In the genomic region with DNA sequence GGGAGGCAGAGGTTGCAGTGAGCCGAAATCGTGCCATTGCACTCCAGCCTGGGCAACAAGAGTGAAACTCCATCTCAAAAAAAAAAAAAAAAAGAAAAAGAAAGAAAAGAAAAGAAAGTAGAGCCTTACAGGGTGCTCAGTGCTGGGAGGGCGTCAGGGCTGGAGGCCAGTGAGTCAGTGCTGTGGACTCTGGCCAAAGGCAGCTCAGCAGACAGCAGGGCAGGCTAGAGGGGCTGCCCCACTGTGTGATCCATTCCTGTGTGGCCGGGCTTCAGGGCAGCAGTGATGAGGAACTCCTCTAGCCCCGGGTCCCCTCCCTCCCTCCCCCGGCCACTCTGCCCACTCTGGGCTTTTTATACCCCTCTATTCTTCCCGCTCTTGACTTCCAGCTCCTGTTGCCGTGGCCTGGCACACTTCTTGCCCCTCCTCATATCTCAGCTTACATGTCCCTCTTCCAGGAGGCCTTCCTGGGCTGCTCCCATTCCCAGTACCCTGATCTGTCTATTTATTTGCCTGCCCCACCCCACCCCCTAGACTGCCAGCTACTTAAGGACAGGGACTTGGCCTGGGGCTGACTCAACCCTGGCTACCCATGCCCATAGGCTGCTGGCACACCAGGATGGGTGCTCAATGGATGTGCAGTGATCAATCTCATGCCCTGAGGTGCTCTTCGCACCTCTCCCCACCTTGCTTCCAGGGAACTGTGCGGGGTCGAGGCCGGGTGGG, we compare ENCODE assay signal across 9 cellular contexts. TPM values are rescaled to one million over a fixed set of nuclear protein-coding genes. Genes with fewer than 3 reads are reported as not detected.
DNase-seq lines count a peak whose midpoint lies in the region; ATAC-seq and TF ChIP-seq lines count a peak whose summit lies in the region.
"Had no signal": no experiment of that assay in that cellular context is flagged by ENCODE, and none has a peak within 500 bp of the region (broad histone marks: within the 10 kb centered on the region; RNA-seq: fewer than 3 reads in every experiment).

No MANE protein-coding gene starts in this region.

- DNase-seq in ACHN (peak; percentile 65), M059J (ENCODE audit: low read depth) (peak; percentile 93), cerebellum (ENCODE audit: low spot score) (peak; percentile 69), memory B cell (ENCODE audit: low spot score in 2 of 2) (no peak)
- no peak for DNase-seq in stimulated activated CD4-positive, alpha-beta T cell treated with anti-CD3 and anti-CD28 coated beads, Interleukin-12 subunit alpha, Interleukin-12 subunit beta, amount 100 ng/mL, for 4 hours
- no peak for DNase-seq in central memory CD4-positive, alpha-beta T cell
- DNase-seq: erythroblast had no signal

- H3K27ac ChIP-seq in gastroesophageal sphincter: no peak overlapping the region

- in situ Hi-C loops in ACHN (cut with HindIII; ENCODE audit: low pct_ligation_motif_present, low pct_unique_long_range_greater_than_20kb, low sequenced_read_pairs): no loop called here

- no peaks in the 10 kb centered on the region for H3K9me3 ChIP-seq in gastroesophageal sphincter

- H3K4me1 ChIP-seq in gastroesophageal sphincter: peaks cover 0 to 9% (median 0%) of the 10 kb centered on the region in 3 donors

- H3K4me1 Mint-ChIP-seq in memory B cell: peaks cover 29% of the 10 kb centered on the region

- H3K4me3 Mint-ChIP-seq in memory B cell: peak overlapping the region; percentile 32

- H3K27me3 ChIP-seq in gastroesophageal sphincter: no peaks in the 10 kb centered on the region

- TF ChIP-seq EP300 in gastroesophageal sphincter (IDR thresholded peaks at IDR 0.05): no peak

- peaks cover 2% of the 10 kb centered on the region for H3K36me3 Mint-ChIP-seq in memory B cell

- no peak overlapping the region for H3K27ac Mint-ChIP-seq in memory B cell

- H3K27me3 Mint-ChIP-seq in memory B cell: peaks cover 28% of the 10 kb centered on the region

- ATAC-seq in memory B cell (ENCODE audit: low read depth) (no peak), GM19324 (IDR thresholded peaks at IDR 0.05; ENCODE audit: low FRiP score, unreplicated experiment) (no peak), gastroesophageal sphincter (no peak)

- H3K36me3 ChIP-seq in gastroesophageal sphincter: no peaks in the 10 kb centered on the region

- H3K4me3 ChIP-seq in gastroesophageal sphincter: no peak overlapping the region

- TF ChIP-seq CTCF in gastroesophageal sphincter (IDR thresholded peaks at IDR 0.05): no peak

- 54 to 58% methylated on average over 6 to 10 of the region's 12 CpGs for WGBS in gastroesophageal sphincter (ENCODE audit: low coverage in 1 of 2), 2 donors

- H3K9me3 Mint-ChIP-seq in memory B cell: no peaks in the 10 kb centered on the region

- no peak for TF ChIP-seq POLR2A in gastroesophageal sphincter (IDR thresholded peaks at IDR 0.05)

RNA-seq across cellular contexts. Expression of a gene that starts 10.1 kb away (rescaled TPM):
- total RNA-seq in M059J (2014; rRNA removed; shearing (Covaris generic)): 0.81 and 2.3 TPM in 2 replicates
- total RNA-seq in cerebellum: 3.8 TPM
- total RNA-seq in gastroesophageal sphincter: under 1 TPM in 1 of 4 donors, not detected in 3; 0.04 TPM

RNA-seq across cellular contexts. Expression of a gene that starts 23.7 kb away (rescaled TPM):
- total RNA-seq in M059J (2014; rRNA removed; shearing (Covaris generic)): 2.6 and 2.7 TPM in 2 replicates
- total RNA-seq in cerebellum: 0.64 TPM
- 10 to 100 TPM; 12.4 to 29.7 (median 23.6) TPM for total RNA-seq in gastroesophageal sphincter

RNA-seq across cellular contexts. Expression of a gene that starts 57.9 kb away (rescaled TPM):
- not detected in 2 replicates for total RNA-seq in M059J (2014; rRNA removed; shearing (Covaris generic))
- not detected for total RNA-seq in cerebellum
- not detected for total RNA-seq in gastroesophageal sphincter

Comparison
In these comparisons a context has a peak if more than half of its experiments do, and no peak if none do; other contexts are left out.
1. DNase-seq: peak in ACHN (single experiment), M059J (single experiment) and cerebellum (single experiment); none in memory B cell (0 of 2), stimulated activated CD4-positive, alpha-beta T cell treated with anti-CD3 and anti-CD28 coated beads, Interleukin-12 subunit alpha, Interleukin-12 subunit beta, amount 100 ng/mL, for 4 hours (single experiment) and central memory CD4-positive, alpha-beta T cell (single experiment).